Comparison of ENCODE assay signal across 8 cellular contexts in the genomic region with DNA sequence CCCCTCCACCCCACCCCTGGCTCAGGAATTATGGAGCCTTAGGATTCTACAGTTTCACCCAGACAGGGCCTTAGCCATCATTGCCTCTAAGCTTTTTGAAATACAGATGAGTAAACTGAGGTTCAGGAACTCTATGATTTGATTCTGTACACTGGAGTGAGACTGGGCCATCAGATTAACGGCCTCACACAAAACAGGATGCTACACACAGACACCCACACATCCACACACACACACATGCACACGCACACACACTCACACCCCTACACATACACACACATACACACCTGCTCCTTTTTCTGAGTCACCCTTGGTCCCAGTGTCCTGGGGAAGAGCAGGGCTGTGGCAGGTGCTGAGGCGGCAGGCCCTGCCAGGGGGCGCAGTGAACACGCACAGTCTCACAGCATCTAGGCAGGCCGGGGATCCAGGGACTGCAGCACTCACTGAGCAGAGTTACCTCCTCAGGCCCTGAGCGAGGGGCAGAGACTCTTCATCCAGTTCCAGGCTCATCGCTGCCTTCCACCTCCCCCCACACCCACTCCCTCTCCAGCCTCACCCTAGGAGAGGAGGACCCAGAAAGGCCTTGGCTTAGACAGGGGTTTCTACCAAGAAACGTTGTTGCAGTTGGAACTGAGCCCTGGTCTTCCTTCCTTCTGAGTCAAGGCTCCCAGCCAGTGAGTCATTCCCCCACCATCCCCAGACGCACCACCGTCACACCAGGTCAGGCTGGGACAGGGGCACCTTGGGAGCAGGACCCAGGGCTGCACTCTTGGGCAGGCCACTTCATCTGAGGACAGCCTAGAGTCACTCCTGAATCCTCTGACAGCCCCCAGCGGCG.
DNase-seq lines count a peak whose midpoint lies in the region; ATAC-seq and TF ChIP-seq lines count a peak whose summit lies in the region.

No MANE protein-coding gene starts in this region.

- DNase-seq in AG10803 (ENCODE audit: low read depth) (peak; percentile 97), SJCRH30 (peak; percentile 86 to 90), foreskin keratinocyte (peak; percentile 86 to 91), amygdala (lab: John Stamatoyannopoulos, UW) (no peak)
- DNase-seq in activated T-cell treated with anti-CD3 and anti-CD28 coated beads, Interleukin-2, amount 50 U/mL, for 1 hour = no peak

- no peaks in the 10 kb centered on the region for H3K9me3 ChIP-seq in SJCRH30 (replicated peaks)

- TF ChIP-seq CTCF in AG10803 (conservative IDR thresholded peaks at IDR 0.05; ENCODE audit: low read length) (peak; percentile 53), foreskin keratinocyte (conservative IDR thresholded peaks at IDR 0.05) (peak; percentile 80)

- peaks cover 35% of the 10 kb centered on the region for H3K4me1 ChIP-seq in SJCRH30
- peaks cover 44% of the 10 kb centered on the region for H3K4me1 ChIP-seq in foreskin keratinocyte
- peaks cover 19% of the 10 kb centered on the region for H3K4me1 ChIP-seq in rectal smooth muscle tissue (ENCODE audit: control insufficient read depth, insufficient read depth, low read length)

- H3K4me3 ChIP-seq in AG10803 (ENCODE audit: low read length) (peak overlapping the region; percentile 54), SJCRH30 (peak overlapping the region; percentile 15), rectal smooth muscle tissue (ENCODE audit: low read length) (no peak overlapping the region)

- no peaks in the 10 kb centered on the region for H3K27me3 ChIP-seq in SJCRH30
- H3K27me3 ChIP-seq in foreskin keratinocyte = no peaks in the 10 kb centered on the region
- no peaks in the 10 kb centered on the region for H3K27me3 ChIP-seq in rectal smooth muscle tissue (ENCODE audit: control insufficient read depth, insufficient read depth, low read length)

- H3K27ac ChIP-seq in SJCRH30 = peak overlapping the region; percentile 70
- H3K27ac ChIP-seq in foreskin keratinocyte = peak overlapping the region; percentile 72
- H3K27ac ChIP-seq in rectal smooth muscle tissue (ENCODE audit: low read depth, low read length) = peak overlapping the region; percentile 86

- H3K36me3 ChIP-seq in SJCRH30 = no peaks in the 10 kb centered on the region
- H3K36me3 ChIP-seq in rectal smooth muscle tissue (ENCODE audit: control insufficient read depth, insufficient read depth, low read length) = no peaks in the 10 kb centered on the region

- ATAC-seq in HG03432 (IDR thresholded peaks at IDR 0.05; ENCODE audit: unreplicated experiment) = peak; percentile 57
- peak; percentile 91 for ATAC-seq in foreskin keratinocyte
- no peak for ATAC-seq in HG02759 (IDR thresholded peaks at IDR 0.05; ENCODE audit: unreplicated experiment)

- no peak overlapping the region for H3K9ac ChIP-seq in rectal smooth muscle tissue (ENCODE audit: low read length)

Comparison
In these comparisons a context has a peak if more than half of its experiments do, and no peak if none do; other contexts are left out.
1. DNase-seq: peak in AG10803 (single experiment), SJCRH30 (2 of 2) and foreskin keratinocyte (2 of 2); none in amygdala (0 of 56) and activated T-cell treated with anti-CD3 and anti-CD28 coated beads, Interleukin-2, amount 50 U/mL, for 1 hour (single experiment).
2. Peak in every context shown above with its lines, with median percentiles within 50 percentile points of each other: H3K27ac ChIP-seq.